In genomic region chr15:67813104-67813634, GRCh38 we compare ENCODE assay signal across 20 cellular contexts. TPM values are rescaled to one million over a fixed set of nuclear protein-coding genes. Genes with fewer than 3 reads are reported as not detected.
DNase-seq lines count a peak whose midpoint lies in the region; ATAC-seq, FAIRE-seq and TF ChIP-seq lines count a peak whose summit lies in the region.
"Had no signal": no experiment of that assay in that cellular context is flagged by ENCODE, and none has a peak within 500 bp of the region (broad histone marks: within the 10 kb centered on the region; RNA-seq: fewer than 3 reads in every experiment).

No MANE protein-coding gene starts in this region.

- H4K20me1 ChIP-seq in H1 (replicated peaks in 1 of 2; ENCODE audit: control insufficient read depth in 1 of 2, insufficient read depth in 2 of 2, low read length in 2 of 2), result no peaks in the 10 kb centered on the region

- no peak for ATAC-seq in mucosa of descending colon

- intact Hi-C loops in CD14-positive monocyte (cut with micrococcal nuclease) (no loop called here), sigmoid colon (cut with DNase I) (no loop called here), mucosa of descending colon (cut with DNase I, micrococcal nuclease) (no loop called here)

- peaks cover 6% of the 10 kb centered on the region; the same call in 1 of the 2 replicates for H3K4me1 ChIP-seq in HEK293 (ENCODE audit: control insufficient read depth, insufficient read depth, low read length)
- H3K4me1 ChIP-seq in H1 (replicated peaks in 1 of 4; ENCODE audit: control insufficient read depth in 3 of 4, insufficient read depth in 4 of 4, low read length in 3 of 4), result peaks cover 0 to 8% (median 5%) of the 10 kb centered on the region in 4 experiments; a peak in 5 of 7 replicates
- no peaks in the 10 kb centered on the region for H3K4me1 ChIP-seq in sigmoid colon
- no peaks in the 10 kb centered on the region for H3K4me1 ChIP-seq in mucosa of descending colon (ENCODE audit: low read depth)
- H3K4me1 ChIP-seq: HAP-1 had no signal

- H3K4me1 Mint-ChIP-seq in CD14-positive monocyte, result no peaks in the 10 kb centered on the region

- H3K4me2 ChIP-seq in H1 (ENCODE audit: insufficient read depth in 1 of 2, low read depth in 2 of 2, low read length in 2 of 2), result no peak overlapping the region

- no peaks in the 10 kb centered on the region for H3K79me2 ChIP-seq in H1 (ENCODE audit: control insufficient read depth in 1 of 2, insufficient read depth in 2 of 2, low read length in 2 of 2)

- H3K4ac ChIP-seq in H1 (replicated peaks; ENCODE audit: insufficient read length, low read depth, low read length), result no peak overlapping the region

- peaks cover 0 to 3% (median 0%) of the 10 kb centered on the region in 7 donors for H3K9me3 Mint-ChIP-seq in CD14-positive monocyte

- H3K4me3 Mint-ChIP-seq in CD14-positive monocyte, result no peak overlapping the region

- POLR2A ChIA-PET in HEK293 (lab: Yijun Ruan, JAX), result interaction anchor here (0.7 kb wide), 1 partner anchor 21 kb away, joined by 3 read pairs; no protein-coding TSS in a partner anchor
- POLR2A ChIA-PET in H1 (lab: Charles Lee; ENCODE audit: partially characterized antibody), result interaction anchor here (1.8 kb wide), 1 partner anchor 10 kb away, joined by 5 read pairs; no protein-coding TSS in a partner anchor

- no peak overlapping the region for H2AFZ ChIP-seq in H1 (ENCODE audit: low read length)

- H3K14ac ChIP-seq in H1 (ENCODE audit: insufficient read length), result no peak overlapping the region

- H3K27ac ChIP-seq in HEK293 (ENCODE audit: extremely low read depth, low read depth, low read length), result no peak overlapping the region
- no peak overlapping the region for H3K27ac ChIP-seq in H1 (ENCODE audit: low read depth, low read length)
- H3K27ac ChIP-seq in sigmoid colon, result no peak overlapping the region
- H3K27ac ChIP-seq: C4-2B had no signal

- H3K27me3 ChIP-seq in H1 (replicated peaks in 1 of 4; ENCODE audit: control insufficient read depth in 3 of 4, extremely low read depth in 1 of 4, insufficient read depth in 3 of 4, low read length in 3 of 4) (peaks cover 0 to 9% (median 8%) of the 10 kb centered on the region in 4 experiments; a peak in 6 of 7 replicates), sigmoid colon (peaks cover 4 to 21% (median 8%) of the 10 kb centered on the region in 3 donors)

- no peak overlapping the region for H4K8ac ChIP-seq in H1 (ENCODE audit: extremely low read depth, insufficient read depth, low read length)

- no peaks in the 10 kb centered on the region for H3K23me2 ChIP-seq in H1 (ENCODE audit: low read depth, low read length)

- H3K9me3 ChIP-seq in HEK293 (ENCODE audit: control insufficient read depth, insufficient read depth, low read depth, low read length) (no peaks in the 10 kb centered on the region), H1 (ENCODE audit: insufficient read depth in 2 of 2, low read depth in 1 of 2, low read length in 1 of 2) (no peaks in the 10 kb centered on the region), sigmoid colon (peaks cover 0 to 6% (median 3%) of the 10 kb centered on the region in 4 donors), mucosa of descending colon (no peaks in the 10 kb centered on the region)
- H3K9me3 ChIP-seq: HAP-1 had no signal

- H4K91ac ChIP-seq in H1 (replicated peaks; ENCODE audit: insufficient read length, low read length), result no peak overlapping the region

- no peak overlapping the region for H4K5ac ChIP-seq in H1 (ENCODE audit: insufficient read length, low read depth, low read length)

- 0 out of 2 replicates have a peak overlapping the region, but pooled peaks have one; percentile 80 for H2BK20ac ChIP-seq in H1 (ENCODE audit: low read length)

- H2BK5ac ChIP-seq in H1 (ENCODE audit: low read depth, low read length), result no peak overlapping the region

- DNase-seq in CD14-positive monocyte (ENCODE audit: low spot score), result peak; percentile 25
- DNase-seq in H1 (ENCODE audit: low read depth in 1 of 2, low spot score in 2 of 2), result no peak
- DNase-seq in sigmoid colon, result peak; percentile 33
- DNase-seq in mucosa of descending colon, result no peak
- DNase-seq in DMS79 (lab: John Stamatoyannopoulos, UW), result no peak
- DNase-seq in activated CD4-positive, alpha-beta T cell treated with anti-CD3 and anti-CD28 coated beads for 48 hours, result no peak
- DNase-seq: Kasumi-1, MM.1S, NCI-H1092, NCI-H1436 treated with DMSO at 0.1 percent for 48 hours, NCI-H2029 treated with DMSO at 0.1 percent for 48 hours, NCI-H748 treated with DMSO at 0.1 percent for 48 hours, OCI-M1, RPMI8226, SIG-M5 had no signal

- FAIRE-seq in H1 (lab: Jason Lieb, UNC), result no peak
- FAIRE-seq: G401.6 had no signal

- no peak overlapping the region for H2AK5ac ChIP-seq in H1 (ENCODE audit: low read depth, low read length)

- no peak overlapping the region for H3K56ac ChIP-seq in H1 (replicated peaks; ENCODE audit: insufficient read length, low read depth, low read length)

- TF ChIP-seq CTCF in CD14-positive monocyte (IDR thresholded peaks at IDR 0.05), result no peak
- no peak for TF ChIP-seq CTCF in HEK293 (tag by site-specific recombination; IDR thresholded peaks at IDR 0.05)
- no peak for TF ChIP-seq CTCF in H1 (IDR thresholded peaks at IDR 0.05; ENCODE audit: control extremely low read depth in 1 of 3, insufficient read depth in 1 of 3, low read depth in 1 of 3, low read length in 3 of 3)
- TF ChIP-seq CTCF in sigmoid colon (IDR thresholded peaks at IDR 0.05), result no peak
- TF ChIP-seq CTCF in mucosa of descending colon (IDR thresholded peaks at IDR 0.05), result no peak

- no peaks in the 10 kb centered on the region; the same call in 1 of the 2 replicates for H3K79me1 ChIP-seq in H1 (ENCODE audit: low read depth, low read length)

- H2BK15ac ChIP-seq in H1 (ENCODE audit: low read length), result peak overlapping the region; percentile 72; the same call in 1 of the 2 replicates

- H3K36me3 ChIP-seq in HEK293 (ENCODE audit: control insufficient read depth in 2 of 2, insufficient read depth in 1 of 2, low read length in 2 of 2), result no peaks in the 10 kb centered on the region
- H3K36me3 ChIP-seq in H1 (ENCODE audit: control insufficient read depth in 2 of 4, insufficient read depth in 4 of 4, low read length in 3 of 4), result no peaks in the 10 kb centered on the region
- H3K36me3 ChIP-seq in sigmoid colon, result peaks cover 0 to 8% (median 0%) of the 10 kb centered on the region in 4 donors
- H3K36me3 ChIP-seq in mucosa of descending colon (ENCODE audit: low read depth), result no peaks in the 10 kb centered on the region
- H3K36me3 ChIP-seq: HAP-1 had no signal

- CTCF ChIA-PET in HEK293 (lab: Yijun Ruan, JAX) (interaction anchor here (0.5 to 1.3 kb wide), 3 partner anchors 19 to 72 kb away, joined by 3 to 4 read pairs (median 3); no protein-coding TSS in a partner anchor), H1 (lab: Charles Lee; ENCODE audit: partially characterized antibody) (interaction anchor here (0.7 to 2.9 kb wide), 4 partner anchors 10 to 356 kb away, joined by 3 to 7 read pairs (median 3); no protein-coding TSS in a partner anchor)

- H3K4me3 ChIP-seq in HEK293 (ENCODE audit: low read depth, low read length) (no peak overlapping the region), H1 (ENCODE audit: extremely low read depth in 1 of 4, insufficient read depth in 2 of 4, low read depth in 3 of 4, low read length in 4 of 4) (no peak overlapping the region), sigmoid colon (no peak overlapping the region), mucosa of descending colon (no peak overlapping the region)
- H3K4me3 ChIP-seq: HAP-1 had no signal

- H3K18ac ChIP-seq in H1 (ENCODE audit: extremely low read depth, low read length), result no peak overlapping the region

- no peak for TF ChIP-seq EP300 in H1 (IDR thresholded peaks at IDR 0.05; ENCODE audit: borderline replicate concordance in 1 of 2, low read depth in 2 of 2, low read length in 2 of 2)
- no peak for TF ChIP-seq EP300 in sigmoid colon (IDR thresholded peaks at IDR 0.05)

- no peak overlapping the region for H3K9ac ChIP-seq in H1 (replicated peaks in 1 of 4; ENCODE audit: extremely low read depth in 1 of 4, low read depth in 3 of 4, low read length in 3 of 4)

- no peak for TF ChIP-seq RAD21 in H1 (IDR thresholded peaks at IDR 0.05 in 1 of 2, conservative IDR thresholded peaks at IDR 0.05 in 1 of 2; ENCODE audit: low read depth in 2 of 2, low read length in 2 of 2)

- H3K27ac Mint-ChIP-seq in CD14-positive monocyte, result no peak overlapping the region

- peaks cover 17 to 27% (median 26%) of the 10 kb centered on the region in 3 donors for H3K27me3 Mint-ChIP-seq in CD14-positive monocyte (ENCODE audit: low read depth in 3 of 3)

- 0 out of 2 replicates have a peak overlapping the region, but pooled peaks have one; percentile 28 for H2BK12ac ChIP-seq in H1 (ENCODE audit: low read depth, low read length)

- TF ChIP-seq POLR2A in H1 (IDR thresholded peaks at IDR 0.05; ENCODE audit: control extremely low read depth in 1 of 2, low read depth in 2 of 2, low read length in 2 of 2) (no peak), sigmoid colon (IDR thresholded peaks at IDR 0.05) (no peak)

- WGBS in H1 (ENCODE audit: extremely low coverage in 1 of 2, insufficient coverage in 1 of 2, insufficient read length in 1 of 2, insufficient replicate concordance in 2 of 2, low coverage in 1 of 2, low lambda C conversion rate in 2 of 2, missing lambda C conversion rate in 1 of 2), 2 experiments, result 71% methylated on average over 3 of the region's 3 CpGs; no CpG with 5 or more reads in 1 of the 2 experiments
- WGBS in sigmoid colon, 2 donors, result 91 to 94% methylated on average over 3 of the region's 3 CpGs

- H2BK120ac ChIP-seq in H1 (replicated peaks; ENCODE audit: low read depth, low read length), result no peak overlapping the region

- H3K36me3 Mint-ChIP-seq in CD14-positive monocyte, result peaks cover 3 to 12% of the 10 kb centered on the region in 2 donors

- H3K23ac ChIP-seq in H1 (ENCODE audit: insufficient read length), result no peak overlapping the region

RNA-seq across cellular contexts. Expression of gene SKOR1, which starts 12.1 kb away (rescaled TPM):
- not detected for polyA plus RNA-seq in CD14-positive monocyte
- 0.11 TPM in 2 replicates for total RNA-seq in H1 (2021; fragmentation: NEBNext Ultra II Directional; extraction: Animal tissue kit (Norgen Biotek cat#: 25700))
- polyA plus RNA-seq in H1 (2011; rRNA removed), result 0.03 and 0.08 TPM in 2 replicates
- polyA plus RNA-seq in H1 (2011; cell fraction: cytosol; rRNA removed), result 0.05 TPM
- 0.13 TPM for polyA plus RNA-seq in H1 (2011; cell fraction: nucleus; rRNA removed)
- polyA plus RNA-seq in H1 (2012, experiment 1 of 2), result 0.06 to 0.12 TPM (median 0.07 TPM) in 3 of 4 replicates, not detected in the other
- not detected for polyA plus RNA-seq in H1 (2012, experiment 2 of 2)
- 0.04 TPM for polyA plus RNA-seq in H1 (2013, experiment 1 of 2)
- 0.04 TPM for polyA plus RNA-seq in H1 (2013, experiment 2 of 2)
- polyA minus RNA-seq in H1 (2011; rRNA and poly(A)+ RNA removed), result not detected in 2 replicates
- polyA minus RNA-seq in H1 (2011; cell fraction: cytosol; rRNA and poly(A)+ RNA removed), result not detected
- 0.40 TPM for polyA minus RNA-seq in H1 (2011; cell fraction: nucleus; rRNA and poly(A)+ RNA removed)
- total RNA-seq in sigmoid colon, result 1 to 10 TPM in 2 of 4 donors, under 1 TPM in 1, not detected in 1; 0.99 to 1.6 (median 1.1) TPM
- polyA plus RNA-seq in sigmoid colon, result under 1 TPM in 1 of 3 donors, not detected in 2; 0.25 TPM
- total RNA-seq in mucosa of descending colon, result under 1 TPM; 0.34 to 0.63 (median 0.58) TPM

RNA-seq across cellular contexts. Expression of gene RNU6-1, which starts 26.7 kb away (rescaled TPM):
- not detected for polyA plus RNA-seq in CD14-positive monocyte
- total RNA-seq in H1 (2021; fragmentation: NEBNext Ultra II Directional; extraction: Animal tissue kit (Norgen Biotek cat#: 25700)), result not detected in 2 replicates
- polyA plus RNA-seq in H1 (2011; rRNA removed), result not detected in 2 replicates
- polyA plus RNA-seq in H1 (2011; cell fraction: cytosol; rRNA removed), result not detected
- polyA plus RNA-seq in H1 (2011; cell fraction: nucleus; rRNA removed), result not detected
- polyA plus RNA-seq in H1 (2012, experiment 1 of 2), result not detected in 4 replicates
- not detected for polyA plus RNA-seq in H1 (2012, experiment 2 of 2)
- polyA plus RNA-seq in H1 (2013, experiment 1 of 2), result not detected
- polyA plus RNA-seq in H1 (2013, experiment 2 of 2), result not detected
- polyA minus RNA-seq in H1 (2011; rRNA and poly(A)+ RNA removed), result under 0.01 TPM in 1 of 2 replicates, not detected in the other
- not detected for polyA minus RNA-seq in H1 (2011; cell fraction: cytosol; rRNA and poly(A)+ RNA removed)
- polyA minus RNA-seq in H1 (2011; cell fraction: nucleus; rRNA and poly(A)+ RNA removed), result not detected
- not detected for total RNA-seq in sigmoid colon
- not detected for polyA plus RNA-seq in sigmoid colon
- not detected for total RNA-seq in mucosa of descending colon
- total RNA-seq: NCI-H460 had no signal

Comparison
In these comparisons a context has a peak if more than half of its experiments do, and no peak if none do; other contexts are left out.
1. DNase-seq: peak in CD14-positive monocyte (single experiment) and sigmoid colon (single experiment); none in H1 (0 of 2), mucosa of descending colon (0 of 3), DMS79 (single experiment) and activated CD4-positive, alpha-beta T cell treated with anti-CD3 and anti-CD28 coated beads for 48 hours (single experiment).